Comparison of ENCODE assay signal across 14 cellular contexts in the genomic region with DNA sequence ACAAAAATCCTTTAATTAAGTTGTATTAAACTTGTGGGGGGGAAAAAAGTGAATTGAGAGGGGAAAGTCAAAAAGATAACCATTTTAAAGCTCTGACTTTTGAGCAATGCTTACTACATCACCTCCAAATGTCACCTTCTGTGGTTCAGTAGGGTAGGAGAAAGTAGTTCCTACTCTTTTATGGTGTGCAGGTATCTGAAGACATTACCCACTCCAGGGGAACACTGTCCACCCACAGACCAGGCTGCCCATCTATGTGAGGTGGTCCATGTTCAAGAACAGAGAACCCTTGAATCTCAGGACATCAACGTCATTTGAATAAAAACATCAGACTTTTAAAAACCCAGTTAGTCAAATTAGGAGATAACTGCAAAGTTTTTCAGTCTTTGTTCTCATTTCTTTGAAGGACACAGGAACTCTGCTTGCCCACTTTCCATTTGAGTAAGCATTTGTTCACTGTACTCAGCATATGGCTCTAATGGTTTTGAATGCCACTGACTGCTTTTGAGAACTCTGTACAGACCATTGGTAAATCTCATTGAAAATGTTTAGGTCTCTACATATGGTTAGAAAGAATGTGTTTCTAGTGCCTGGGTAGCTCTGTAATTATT.
A peak's percentile ranks its signal among the peaks of the same experiment; 100 is the strongest.
DNase-seq lines count a peak whose midpoint lies in the region; ATAC-seq and TF ChIP-seq lines count a peak whose summit lies in the region.
"Had no signal": no experiment of that assay in that cellular context is flagged by ENCODE, and none has a peak within 500 bp of the region (broad histone marks: within the 10 kb centered on the region; RNA-seq: fewer than 3 reads in every experiment).

No MANE protein-coding gene starts in this region.

- no peak for TF ChIP-seq CTCF in GM06990 (IDR thresholded peaks at IDR 0.05; ENCODE audit: insufficient read depth, low read length, poor library complexity, severe bottlenecking)

- peak; percentile 96 for ATAC-seq in GM18909 (IDR thresholded peaks at IDR 0.05; ENCODE audit: poor library complexity, unreplicated experiment)
- peak; percentile 100 for ATAC-seq in GM21717 (IDR thresholded peaks at IDR 0.05; ENCODE audit: unreplicated experiment)
- ATAC-seq in HG03135 (IDR thresholded peaks at IDR 0.05; ENCODE audit: unreplicated experiment) = peak; percentile 84

- DNase-seq in GM06990 (ENCODE audit: extremely low read depth, insufficient read length) = peak; percentile 25
- no peak for DNase-seq in activated gamma-delta T cell (lab: John Stamatoyannopoulos, UW)
- DNase-seq in NOMO-1 (lab: John Stamatoyannopoulos, UW; ENCODE audit: unreplicated experiment in 2 of 2) = no peak
- no peak for DNase-seq in hepatic stellate cell (ENCODE audit: low spot score)
- DNase-seq in NCI-H774 (lab: John Stamatoyannopoulos, UW) = no peak
- DNase-seq: activated CD8-positive, alpha-beta memory T cell treated with anti-CD3 and anti-CD28 coated beads, Interleukin-2, amount 50 U/mL, for 4 hours; midbrain; Peyer's patch; retina; T1000; uterus had no signal

- no peaks in the 10 kb centered on the region for H3K36me3 ChIP-seq in GM06990 (ENCODE audit: control insufficient read depth, insufficient read depth, low read length)
- H3K36me3 ChIP-seq: Peyer's patch, uterus had no signal

- H3K4me3 ChIP-seq in GM06990 (replicated peaks; ENCODE audit: low read depth, low read length) = no peak overlapping the region
- H3K4me3 ChIP-seq: Peyer's patch, uterus had no signal

- no peaks in the 10 kb centered on the region for H3K27me3 ChIP-seq in GM06990 (replicated peaks; ENCODE audit: control insufficient read depth, insufficient read depth, low read length)
- H3K27me3 ChIP-seq: Peyer's patch, uterus had no signal
